Comparison of ENCODE assay signal across 12 cellular contexts in genomic region chr5:134133213-134133994, GRCh38. TPM values are rescaled to one million over a fixed set of nuclear protein-coding genes. Genes with fewer than 3 reads are reported as not detected.
DNase-seq lines count a peak whose midpoint lies in the region; ATAC-seq, FAIRE-seq and TF ChIP-seq lines count a peak whose summit lies in the region.
"Had no signal": no experiment of that assay in that cellular context is flagged by ENCODE, and none has a peak within 500 bp of the region (broad histone marks: within the 10 kb centered on the region; RNA-seq: fewer than 3 reads in every experiment).

No MANE protein-coding gene starts in this region.

- peak overlapping the region in 5 of 11 experiments; percentile 13 to 57 (median 40); a peak in 6 of 22 replicates for H3K9ac ChIP-seq in BLaER1 treated with 17β-estradiol and CSF1 and Interleukin-3, amounts not matched to agents 10 nM and 100 nM
- H3K9ac ChIP-seq in KMS-11 = no peak overlapping the region; the same call in 1 of the 2 replicates

- H3K9me3 Mint-ChIP-seq in activated naive CD4-positive, alpha-beta T cell treated with anti-CD3 and anti-CD28 coated beads, Interleukin-2, amount 50 U/mL, for 24 hours = no peaks in the 10 kb centered on the region
- H3K9me3 Mint-ChIP-seq in natural killer cell = no peaks in the 10 kb centered on the region

- peaks cover 30 to 82% (median 61%) of the 10 kb centered on the region in 10 experiments for H3K4me1 ChIP-seq in BLaER1 treated with 17β-estradiol and CSF1 and Interleukin-3, amounts not matched to agents 10 nM and 100 nM
- H3K4me1 ChIP-seq in KMS-11 (ENCODE audit: low read depth, poor library complexity, severe bottlenecking) = peaks cover 39% of the 10 kb centered on the region

- peaks cover 11% of the 10 kb centered on the region for H3K36me3 Mint-ChIP-seq in activated naive CD4-positive, alpha-beta T cell treated with anti-CD3 and anti-CD28 coated beads, Interleukin-2, amount 50 U/mL, for 24 hours
- H3K36me3 Mint-ChIP-seq in natural killer cell = no peaks in the 10 kb centered on the region

- FAIRE-seq in frontal cortex (lab: Jason Lieb, UNC) = no peak

- H3K9me3 ChIP-seq in BLaER1 treated with 17β-estradiol and CSF1 and Interleukin-3, amounts not matched to agents 10 nM and 100 nM (replicated peaks in 1 of 11) = no peaks in the 10 kb centered on the region

- no peak overlapping the region for H2AFZ ChIP-seq in KMS-11 (ENCODE audit: low read depth)

- H3K27ac ChIP-seq in BLaER1 treated with 17β-estradiol and CSF1 and Interleukin-3, amounts not matched to agents 10 nM and 100 nM = no peak overlapping the region
- H3K27ac ChIP-seq in KMS-11 = 0 out of 2 replicates have a peak overlapping the region, but pooled peaks have one; percentile 47

- H3K4me2 ChIP-seq in BLaER1 treated with 17β-estradiol and CSF1 and Interleukin-3, amounts not matched to agents 10 nM and 100 nM = peak overlapping the region in 10 of 11 experiments; percentile 15 to 84 (median 66); a peak in 19 of 22 replicates
- H3K4me2 ChIP-seq in KMS-11 = peak overlapping the region; percentile 67; the same call in 1 of the 2 replicates

- no peak overlapping the region for H3K4me3 ChIP-seq in BLaER1 treated with 17β-estradiol and CSF1 and Interleukin-3, amounts not matched to agents 10 nM and 100 nM
- no peak overlapping the region for H3K4me3 ChIP-seq in KMS-11 (IDR thresholded peaks at IDR 0.05; ENCODE audit: insufficient read depth, low read depth, low read length)

- intact Hi-C loops in natural killer cell (cut with micrococcal nuclease) = loop anchor here (2.0 kb wide), 2 partner anchors 19 to 33 kb away; partner anchors contain the start of gene TCF7

- ATAC-seq in natural killer cell = no peak

- no peak for TF ChIP-seq CTCF in KMS-11 (conservative IDR thresholded peaks at IDR 0.05; ENCODE audit: low read depth, low read length)
- TF ChIP-seq CTCF in natural killer cell (IDR thresholded peaks at IDR 0.05) = no peak

- peaks cover 96% of the 10 kb centered on the region for H3K4me1 Mint-ChIP-seq in activated naive CD4-positive, alpha-beta T cell treated with anti-CD3 and anti-CD28 coated beads, Interleukin-2, amount 50 U/mL, for 24 hours
- H3K4me1 Mint-ChIP-seq in natural killer cell = peaks cover 57 to 89% of the 10 kb centered on the region in 2 donors

- H3K27me3 ChIP-seq in BLaER1 treated with 17β-estradiol and CSF1 and Interleukin-3, amounts not matched to agents 10 nM and 100 nM = no peaks in the 10 kb centered on the region
- no peaks in the 10 kb centered on the region for H3K27me3 ChIP-seq in KMS-11 (ENCODE audit: insufficient read depth, low read depth)

- no peaks in the 10 kb centered on the region for H3K27me3 Mint-ChIP-seq in activated naive CD4-positive, alpha-beta T cell treated with anti-CD3 and anti-CD28 coated beads, Interleukin-2, amount 50 U/mL, for 24 hours
- H3K27me3 Mint-ChIP-seq in natural killer cell (ENCODE audit: low read depth in 2 of 2) = no peaks in the 10 kb centered on the region

- H3K27ac Mint-ChIP-seq in activated naive CD4-positive, alpha-beta T cell treated with anti-CD3 and anti-CD28 coated beads, Interleukin-2, amount 50 U/mL, for 24 hours = peak overlapping the region; percentile 83
- H3K27ac Mint-ChIP-seq in natural killer cell = peak overlapping the region; percentile 98

- H3K79me2 ChIP-seq in KMS-11 (ENCODE audit: insufficient read depth, low read depth) = no peaks in the 10 kb centered on the region

- peaks cover 32 to 89% (median 56%) of the 10 kb centered on the region in 11 experiments for H3K36me3 ChIP-seq in BLaER1 treated with 17β-estradiol and CSF1 and Interleukin-3, amounts not matched to agents 10 nM and 100 nM
- no peaks in the 10 kb centered on the region for H3K36me3 ChIP-seq in KMS-11 (ENCODE audit: insufficient read depth)

- DNase-seq in natural killer cell = peak; percentile 19
- DNase-seq in frontal cortex (ENCODE audit: low spot score in 2 of 2) = no peak
- no peak for DNase-seq in RKO (ENCODE audit: low spot score)
- DNase-seq in NCI-H526 treated with DMSO at 0.1 percent for 48 hours (lab: John Stamatoyannopoulos, UW) = no peak
- no peak for DNase-seq in NCI-H2107 treated with DMSO at 0.1 percent for 48 hours (lab: John Stamatoyannopoulos, UW; ENCODE audit: unreplicated experiment)
- DNase-seq: cortex of kidney, mesendoderm, NCI-H1048, NCI-H774 had no signal

- peaks cover 87 to 100% (median 98%) of the 10 kb centered on the region in 11 experiments for H4K20me1 ChIP-seq in BLaER1 treated with 17β-estradiol and CSF1 and Interleukin-3, amounts not matched to agents 10 nM and 100 nM
- peaks cover 30% of the 10 kb centered on the region for H4K20me1 ChIP-seq in KMS-11 (ENCODE audit: insufficient read depth)

- peak overlapping the region; percentile 94 for H3K4me3 Mint-ChIP-seq in activated naive CD4-positive, alpha-beta T cell treated with anti-CD3 and anti-CD28 coated beads, Interleukin-2, amount 50 U/mL, for 24 hours
- peak overlapping the region; percentile 85 for H3K4me3 Mint-ChIP-seq in natural killer cell

RNA-seq across cellular contexts. Expression of gene TCF7, which starts 18.9 kb away (rescaled TPM):
- 100 to 1,000 TPM in 2 of 3 donors, 10 to 100 TPM in 1; 97.7 to 203 (median 158) TPM for total RNA-seq in natural killer cell
- total RNA-seq in frontal cortex = 0.41 TPM

RNA-seq across cellular contexts. Expression of gene SKP1, which starts 43.3 kb away (rescaled TPM):
- total RNA-seq in natural killer cell (100 to 1,000 TPM; 301 to 338 (median 315) TPM), frontal cortex (139 TPM)

Comparison
In these comparisons a context has a peak if more than half of its experiments do, and no peak if none do; other contexts are left out.
1. RNA of gene TCF7, which starts 18.9 kb away (total RNA-seq): 97.7 to 203 TPM in natural killer cell; 0.41 TPM in frontal cortex (single experiment); every median in the first group is over 10 times any median in the second.